1 cellular context compared by ENCODE assay signal in the genomic region with DNA sequence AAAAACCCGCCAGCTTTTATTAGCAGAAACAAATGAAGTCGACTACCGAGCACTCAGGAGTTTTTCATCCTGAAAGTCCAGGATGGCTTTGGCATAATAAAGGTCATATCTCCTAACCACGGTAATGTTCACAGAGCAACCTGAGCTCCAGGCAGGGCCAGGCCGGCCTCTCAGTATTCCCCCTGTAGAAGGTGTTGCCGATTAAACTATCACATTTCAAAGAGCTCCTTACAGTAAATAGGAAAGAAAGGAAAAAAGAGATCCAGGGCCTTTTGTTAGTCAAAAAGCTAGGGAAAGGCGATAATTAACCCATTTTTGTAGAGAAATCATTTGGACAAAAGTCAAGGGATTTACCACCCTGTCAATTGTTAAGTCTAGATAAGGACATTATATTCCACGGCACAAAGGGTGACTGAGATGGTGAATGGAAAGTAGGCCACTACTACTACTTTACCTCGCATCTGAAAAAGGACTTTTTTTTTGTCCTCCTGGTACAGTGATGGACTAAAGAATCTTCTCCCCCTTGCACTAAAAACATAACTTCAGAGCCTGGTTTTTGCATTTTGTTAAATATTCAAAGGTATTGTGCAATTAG.
A peak's percentile ranks its signal among the peaks of the same experiment; 100 is the strongest.
TF ChIP-seq lines count a peak whose summit lies in the region.

No MANE protein-coding gene starts in this region.

TF ChIP-seq in GM12878, 131 proteins besides CTCF, POLR2A, EP300 and RAD21 (continued from another document):
- TF ChIP-seq, protein P1, sequence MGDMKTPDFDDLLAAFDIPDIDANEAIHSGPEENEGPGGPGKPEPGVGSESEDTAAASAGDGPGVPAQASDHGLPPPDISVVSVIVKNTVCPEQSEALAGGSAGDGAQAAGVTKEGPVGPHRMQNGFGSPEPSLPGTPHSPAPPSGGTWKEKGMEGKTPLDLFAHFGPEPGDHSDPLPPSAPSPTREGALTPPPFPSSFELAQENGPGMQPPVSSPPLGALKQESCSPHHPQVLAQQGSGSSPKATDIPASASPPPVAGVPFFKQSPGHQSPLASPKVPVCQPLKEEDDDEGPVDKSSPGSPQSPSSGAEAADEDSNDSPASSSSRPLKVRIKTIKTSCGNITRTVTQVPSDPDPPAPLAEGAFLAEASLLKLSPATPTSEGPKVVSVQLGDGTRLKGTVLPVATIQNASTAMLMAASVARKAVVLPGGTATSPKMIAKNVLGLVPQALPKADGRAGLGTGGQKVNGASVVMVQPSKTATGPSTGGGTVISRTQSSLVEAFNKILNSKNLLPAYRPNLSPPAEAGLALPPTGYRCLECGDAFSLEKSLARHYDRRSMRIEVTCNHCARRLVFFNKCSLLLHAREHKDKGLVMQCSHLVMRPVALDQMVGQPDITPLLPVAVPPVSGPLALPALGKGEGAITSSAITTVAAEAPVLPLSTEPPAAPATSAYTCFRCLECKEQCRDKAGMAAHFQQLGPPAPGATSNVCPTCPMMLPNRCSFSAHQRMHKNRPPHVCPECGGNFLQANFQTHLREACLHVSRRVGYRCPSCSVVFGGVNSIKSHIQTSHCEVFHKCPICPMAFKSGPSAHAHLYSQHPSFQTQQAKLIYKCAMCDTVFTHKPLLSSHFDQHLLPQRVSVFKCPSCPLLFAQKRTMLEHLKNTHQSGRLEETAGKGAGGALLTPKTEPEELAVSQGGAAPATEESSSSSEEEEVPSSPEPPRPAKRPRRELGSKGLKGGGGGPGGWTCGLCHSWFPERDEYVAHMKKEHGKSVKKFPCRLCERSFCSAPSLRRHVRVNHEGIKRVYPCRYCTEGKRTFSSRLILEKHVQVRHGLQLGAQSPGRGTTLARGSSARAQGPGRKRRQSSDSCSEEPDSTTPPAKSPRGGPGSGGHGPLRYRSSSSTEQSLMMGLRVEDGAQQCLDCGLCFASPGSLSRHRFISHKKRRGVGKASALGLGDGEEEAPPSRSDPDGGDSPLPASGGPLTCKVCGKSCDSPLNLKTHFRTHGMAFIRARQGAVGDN (IDR thresholded peaks at IDR 0.05) = 0 out of 2 replicates have a peak, but pooled peaks have one; percentile 42
